15 cellular contexts compared by ENCODE assay signal in genomic region chr19:4415352-4415751, GRCh38. TPM values are rescaled to one million over a fixed set of nuclear protein-coding genes. Genes with fewer than 3 reads are reported as not detected.
DNase-seq lines count a peak whose midpoint lies in the region; ATAC-seq and TF ChIP-seq lines count a peak whose summit lies in the region.
"Had no signal": no experiment of that assay in that cellular context is flagged by ENCODE, and none has a peak within 500 bp of the region (broad histone marks: within the 10 kb centered on the region; RNA-seq: fewer than 3 reads in every experiment).

No MANE protein-coding gene starts in this region.

- H3K4me3 ChIP-seq in dorsolateral prefrontal cortex (peak overlapping the region in 7 of 59 donors; percentile 4 to 28 (median 12)), upper lobe of right lung (no peak overlapping the region)
- H3K4me3 ChIP-seq: spleen, suprapubic skin had no signal

- TF ChIP-seq CTCF in dorsolateral prefrontal cortex (IDR thresholded peaks at IDR 0.05 in 54 of 56, conservative IDR thresholded peaks at IDR 0.05 in 2 of 56; ENCODE audit: low read depth in 1 of 56, partially characterized antibody in 56 of 56) (no peak), upper lobe of right lung (IDR thresholded peaks at IDR 0.05) (no peak)

- CTCF ChIA-PET in HEK293T (lab: Yijun Ruan, JAX): no interaction called here
- CTCF ChIA-PET in activated naive CD4-positive, alpha-beta T cell treated with anti-CD3 and anti-CD28 coated beads for 36 hours (lab: Charles Lee): interaction anchor here (0.6 kb wide), 1 partner anchor 316 kb away, joined by 3 read pairs; no protein-coding TSS in a partner anchor

- ATAC-seq in upper lobe of right lung: no peak
- ATAC-seq in GM21423 (IDR thresholded peaks at IDR 0.05; ENCODE audit: unreplicated experiment): no peak

- H3K27me3 Mint-ChIP-seq in activated naive CD4-positive, alpha-beta T cell treated with anti-CD3 and anti-CD28 coated beads for 36 hours (ENCODE audit: low read depth): no peaks in the 10 kb centered on the region
- H3K27me3 Mint-ChIP-seq: activated CD4-positive, alpha-beta T cell treated with anti-CD3 and anti-CD28 coated beads, Interleukin-2, amount 10 ng/mL, durations not matched to agents 7 days and 5 days had no signal

- no peaks in the 10 kb centered on the region for H3K9me3 ChIP-seq in upper lobe of right lung
- H3K9me3 ChIP-seq: spleen, suprapubic skin had no signal

- peaks cover 2% of the 10 kb centered on the region for H3K4me1 Mint-ChIP-seq in activated naive CD4-positive, alpha-beta T cell treated with anti-CD3 and anti-CD28 coated beads for 36 hours (ENCODE audit: low read depth)
- H3K4me1 Mint-ChIP-seq: activated CD4-positive, alpha-beta T cell treated with anti-CD3 and anti-CD28 coated beads, Interleukin-2, amount 10 ng/mL, durations not matched to agents 7 days and 5 days had no signal

- no peak overlapping the region for H3K4me3 Mint-ChIP-seq in activated naive CD4-positive, alpha-beta T cell treated with anti-CD3 and anti-CD28 coated beads for 36 hours
- H3K4me3 Mint-ChIP-seq: activated CD4-positive, alpha-beta T cell treated with anti-CD3 and anti-CD28 coated beads, Interleukin-2, amount 10 ng/mL, durations not matched to agents 7 days and 5 days had no signal

- no peaks in the 10 kb centered on the region for H3K36me3 ChIP-seq in upper lobe of right lung

- POLR2A ChIA-PET in HEK293T (lab: Yijun Ruan, JAX): interaction anchor here (3.0 kb wide), 1 partner anchor 13 kb away, joined by 20 read pairs; the partner anchor contains the start of gene CHAF1A

- DNase-seq in NCI-H1694 treated with DMSO at 0.1 percent for 48 hours (lab: John Stamatoyannopoulos, UW) (peak; percentile 31), NCI-H1694 (lab: John Stamatoyannopoulos, UW) (no peak), dorsolateral prefrontal cortex (peak in 9 of 10 donors; percentile 31 to 78 (median 63)), middle frontal gyrus (ENCODE audit: extremely low spot score, low spot score) (peak; percentile 56), upper lobe of right lung (no peak), HEK293T (ENCODE audit: extremely low spot score) (no peak)
- no peak for DNase-seq in activated naive CD4-positive, alpha-beta T cell treated with anti-CD3 and anti-CD28 coated beads for 36 hours
- DNase-seq: 8988T; activated CD4-positive, alpha-beta T cell treated with anti-CD3 and anti-CD28 coated beads, Interleukin-2, amount 10 ng/mL, durations not matched to agents 7 days and 5 days; COR-L47; erythroblast; NCI-H345; spleen had no signal

- no peaks in the 10 kb centered on the region for H3K9me3 Mint-ChIP-seq in activated naive CD4-positive, alpha-beta T cell treated with anti-CD3 and anti-CD28 coated beads for 36 hours
- H3K9me3 Mint-ChIP-seq: activated CD4-positive, alpha-beta T cell treated with anti-CD3 and anti-CD28 coated beads, Interleukin-2, amount 10 ng/mL, durations not matched to agents 7 days and 5 days had no signal

- H3K27ac ChIP-seq in dorsolateral prefrontal cortex: peak overlapping the region in 54 of 59 donors; percentile 11 to 87 (median 64)
- peak overlapping the region; percentile 11 for H3K27ac ChIP-seq in upper lobe of right lung
- H3K27ac ChIP-seq: suprapubic skin had no signal

- H3K27me3 ChIP-seq in dorsolateral prefrontal cortex (no peaks in the 10 kb centered on the region), upper lobe of right lung (no peaks in the 10 kb centered on the region)
- H3K27me3 ChIP-seq: spleen, suprapubic skin had no signal

- H3K4me1 ChIP-seq in upper lobe of right lung: no peaks in the 10 kb centered on the region
- H3K4me1 ChIP-seq: suprapubic skin had no signal

- intact Hi-C loops in dorsolateral prefrontal cortex (cut with DNase I): no loop called here
- intact Hi-C loops in upper lobe of right lung (cut with DNase I): no loop called here
- intact Hi-C loops in activated naive CD4-positive, alpha-beta T cell treated with anti-CD3 and anti-CD28 coated beads for 36 hours (cut with micrococcal nuclease): no loop called here

- no peak overlapping the region for H3K27ac Mint-ChIP-seq in activated naive CD4-positive, alpha-beta T cell treated with anti-CD3 and anti-CD28 coated beads for 36 hours
- H3K27ac Mint-ChIP-seq: activated CD4-positive, alpha-beta T cell treated with anti-CD3 and anti-CD28 coated beads, Interleukin-2, amount 10 ng/mL, durations not matched to agents 7 days and 5 days had no signal

- H3K36me3 Mint-ChIP-seq in activated naive CD4-positive, alpha-beta T cell treated with anti-CD3 and anti-CD28 coated beads for 36 hours (ENCODE audit: low read depth): peaks cover 32% of the 10 kb centered on the region

TF ChIP-seq in HEK293T, 16 proteins besides CTCF, POLR2A, EP300 and RAD21:
- TF ChIP-seq ELF4 (IDR thresholded peaks at IDR 0.05): no peak
- no peak for TF ChIP-seq BHLHE40 (IDR thresholded peaks at IDR 0.05; ENCODE audit: borderline replicate concordance)
- TF ChIP-seq FOXM1 (IDR thresholded peaks at IDR 0.05; ENCODE audit: borderline replicate concordance): no peak
- no peak for TF ChIP-seq HDGF (IDR thresholded peaks at IDR 0.05; ENCODE audit: borderline replicate concordance)
- no peak for TF ChIP-seq FOXA1 (IDR thresholded peaks at IDR 0.05)
- no peak for TF ChIP-seq ZNF384 (IDR thresholded peaks at IDR 0.05)
- no peak for TF ChIP-seq SP1 (IDR thresholded peaks at IDR 0.05)
- TF ChIP-seq FOXK2 (IDR thresholded peaks at IDR 0.05): no peak
- TF ChIP-seq CTBP1 (IDR thresholded peaks at IDR 0.05; ENCODE audit: borderline replicate concordance): no peak
- no peak for TF ChIP-seq SUZ12 (IDR thresholded peaks at IDR 0.05)
- no peak for TF ChIP-seq PKNOX1 (IDR thresholded peaks at IDR 0.05)
- no peak for TF ChIP-seq TARDBP (IDR thresholded peaks at IDR 0.05)
- TF ChIP-seq ARNT (IDR thresholded peaks at IDR 0.05): no peak
- no peak for TF ChIP-seq LEF1 (IDR thresholded peaks at IDR 0.05; ENCODE audit: borderline replicate concordance)
- TF ChIP-seq L3MBTL2 (conservative IDR thresholded peaks at IDR 0.05): no peak
- no peak for TF ChIP-seq NFRKB (IDR thresholded peaks at IDR 0.05)

RNA-seq across cellular contexts. Expression of gene CHAF1A, which starts 12.9 kb away (rescaled TPM):
- total RNA-seq in dorsolateral prefrontal cortex (10 to 100 TPM in 102 of 120 experiments, 1 to 10 TPM in 18; 6.7 to 22.2 (median 13.1) TPM), upper lobe of right lung (10.8 TPM)
- total RNA-seq in activated naive CD4-positive, alpha-beta T cell treated with anti-CD3 and anti-CD28 coated beads for 36 hours: 10 to 100 TPM; 57.3 to 65.1 TPM

RNA-seq across cellular contexts. Expression of gene SH3GL1, which starts 15.0 kb away (rescaled TPM):
- 10 to 100 TPM; 34.0 to 85.4 (median 48.4) TPM for total RNA-seq in dorsolateral prefrontal cortex
- total RNA-seq in upper lobe of right lung: 47.6 TPM
- 10 to 100 TPM; 31.7 to 32.1 TPM for total RNA-seq in activated naive CD4-positive, alpha-beta T cell treated with anti-CD3 and anti-CD28 coated beads for 36 hours

RNA-seq across cellular contexts. Expression of gene UBXN6, which starts 42.2 kb away (rescaled TPM):
- total RNA-seq in dorsolateral prefrontal cortex (100 to 1,000 TPM; 110 to 244 (median 164) TPM), upper lobe of right lung (113 TPM)
- 10 to 100 TPM; 28.7 to 36.2 TPM for total RNA-seq in activated naive CD4-positive, alpha-beta T cell treated with anti-CD3 and anti-CD28 coated beads for 36 hours

RNA-seq across cellular contexts. Expression of gene HDGFL2, which starts 56.7 kb away (rescaled TPM):
- total RNA-seq in dorsolateral prefrontal cortex: 10 to 100 TPM; 42.3 to 73.8 (median 56.9) TPM
- 30.6 TPM for total RNA-seq in upper lobe of right lung
- 10 to 100 TPM; 43.0 to 43.5 TPM for total RNA-seq in activated naive CD4-positive, alpha-beta T cell treated with anti-CD3 and anti-CD28 coated beads for 36 hours

Comparison
In these comparisons a context has a peak if more than half of its experiments do, and no peak if none do; other contexts are left out.
1. DNase-seq: peak in NCI-H1694 treated with DMSO at 0.1 percent for 48 hours (single experiment), dorsolateral prefrontal cortex (9 of 10) and middle frontal gyrus (single experiment); none in NCI-H1694 (single experiment), upper lobe of right lung (single experiment), HEK293T (single experiment) and activated naive CD4-positive, alpha-beta T cell treated with anti-CD3 and anti-CD28 coated beads for 36 hours (single experiment).